ENCODE assay signal across 1 cellular context in genomic region chr12:45991289-45992249, GRCh38.
TF ChIP-seq lines count a peak whose summit lies in the region.

No MANE protein-coding gene starts in this region.

TF ChIP-seq in K562, 482 proteins besides CTCF, POLR2A, EP300 and RAD21 (continued from another document and continues in another):
- TF ChIP-seq CCNT2 (IDR thresholded peaks at IDR 0.05; ENCODE audit: borderline replicate concordance, extremely low read depth, insufficient read length, low read depth, low read length) (peak; percentile 22), ARID1B (IDR thresholded peaks at IDR 0.05) (peak; percentile 60), ZEB2 (IDR thresholded peaks at IDR 0.05) (peak; percentile 55; the same call in 1 of the 2 replicates), LARP7 (IDR thresholded peaks at IDR 0.05) (peak; percentile 90), SMAD3 (CRISPR knock-in tag; conservative IDR thresholded peaks at IDR 0.05) (0 out of 2 replicates have a peak, but pooled peaks have one; percentile 6), HINFP (tag; conservative IDR thresholded peaks at IDR 0.05; ENCODE audit: low read depth) (no peak), NR2C2 (CRISPR knock-in tag; IDR thresholded peaks at IDR 0.05) (0 out of 2 replicates have a peak, but pooled peaks have one; percentile 47), NR2C2 (tag; IDR thresholded peaks at IDR 0.05) (no peak), ZNF12 (CRISPR knock-in tag; IDR thresholded peaks at IDR 0.05) (peak; percentile 82; the same call in 1 of the 2 replicates), TARDBP (IDR thresholded peaks at IDR 0.05) (peak; percentile 90), CHD4 (IDR thresholded peaks at IDR 0.05; ENCODE audit: insufficient read depth, insufficient replicate concordance, low read depth, low read length, poor library complexity, severe bottlenecking) (peak; percentile 38), MYNN (IDR thresholded peaks at IDR 0.05) (0 out of 2 replicates have a peak, but pooled peaks have one; percentile 16), MYNN (CRISPR knock-in tag; IDR thresholded peaks at IDR 0.05) (no peak), MEIS2 (IDR thresholded peaks at IDR 0.05; ENCODE audit: partially characterized antibody) (peak; percentile 54), HDAC3 (IDR thresholded peaks at IDR 0.05; ENCODE audit: borderline replicate concordance, partially characterized antibody) (peak; percentile 58), KDM2B (CRISPR knock-in tag; IDR thresholded peaks at IDR 0.05) (no peak), ETS2 (tag; IDR thresholded peaks at IDR 0.05; ENCODE audit: borderline replicate concordance, poor library complexity, severe bottlenecking) (no peak), ZNF644 (tag; IDR thresholded peaks at IDR 0.05; ENCODE audit: low read depth) (peak; percentile 61; the same call in 1 of the 2 replicates), POLR2G (IDR thresholded peaks at IDR 0.05; ENCODE audit: low read depth, low read length) (peak; percentile 97), ETV5 (CRISPR knock-in tag; IDR thresholded peaks at IDR 0.05; ENCODE audit: low read depth) (peak; percentile 77; the same call in 1 of the 2 replicates), GATAD2A (IDR thresholded peaks at IDR 0.05) (peak; percentile 89; the same call in 1 of the 2 replicates), ZBTB12 (CRISPR knock-in tag; IDR thresholded peaks at IDR 0.05) (peak; percentile 9; the same call in 1 of the 2 replicates), POLR2AphosphoS5 (IDR thresholded peaks at IDR 0.05; ENCODE audit: control insufficient read depth, insufficient read depth, low read depth, low read length) (peak; percentile 43; the same call in 1 of the 2 replicates), ZC3H8 (IDR thresholded peaks at IDR 0.05) (no peak), ELF2 (CRISPR knock-in tag; IDR thresholded peaks at IDR 0.05) (0 out of 2 replicates have a peak, but pooled peaks have one; percentile 16), KAT2B (IDR thresholded peaks at IDR 0.05; ENCODE audit: low read depth, low read length) (no peak), U2AF1 (optimal IDR thresholded peaks at IDR 0.05; ENCODE audit: low read depth, low read length) (no peak), NCOR1 (IDR thresholded peaks at IDR 0.05) (peak; percentile 73), NFIC (IDR thresholded peaks at IDR 0.05) (peak; percentile 57), EGR1 (conservative IDR thresholded peaks at IDR 0.05) (peak; percentile 96), RAD51 (IDR thresholded peaks at IDR 0.05; ENCODE audit: borderline replicate concordance, low read depth) (peak; percentile 28; the same call in 1 of the 2 replicates), CREB1 (IDR thresholded peaks at IDR 0.05) (no peak), CREB1 (CRISPR knock-in tag; IDR thresholded peaks at IDR 0.05) (peak; percentile 46; the same call in 1 of the 2 replicates), MBD2 (IDR thresholded peaks at IDR 0.05; ENCODE audit: borderline replicate concordance, low read depth) (0 out of 2 replicates have a peak, but pooled peaks have one; percentile 35), ZNF263 (CRISPR knock-in tag; IDR thresholded peaks at IDR 0.05; ENCODE audit: borderline replicate concordance) (peak; percentile 53; the same call in 1 of the 2 replicates), DPF2 (IDR thresholded peaks at IDR 0.05) (peak; percentile 65), CEBPB (tag; IDR thresholded peaks at IDR 0.05) (peak; percentile 61), RBBP5 (IDR thresholded peaks at IDR 0.05; ENCODE audit: borderline replicate concordance, insufficient read depth, low read length, poor library complexity, severe bottlenecking) (peak; percentile 80), CBFA2T3 (IDR thresholded peaks at IDR 0.05) (peak; percentile 46), MECOM (CRISPR knock-in tag; IDR thresholded peaks at IDR 0.05) (0 out of 2 replicates have a peak, but pooled peaks have one; percentile 50), MNT (conservative IDR thresholded peaks at IDR 0.05) (peak; percentile 65 to 82), HOMEZ (CRISPR knock-in tag; IDR thresholded peaks at IDR 0.05) (no peak), MYC (IDR thresholded peaks at IDR 0.05; ENCODE audit: low read depth, low read length) (peak; percentile 61; the same call in 1 of the 2 replicates), MYC (CRISPR knock-in tag; IDR thresholded peaks at IDR 0.05; ENCODE audit: borderline replicate concordance, low read depth) (peak; percentile 29; the same call in 1 of the 2 replicates)
- TF ChIP-seq, protein P1, sequence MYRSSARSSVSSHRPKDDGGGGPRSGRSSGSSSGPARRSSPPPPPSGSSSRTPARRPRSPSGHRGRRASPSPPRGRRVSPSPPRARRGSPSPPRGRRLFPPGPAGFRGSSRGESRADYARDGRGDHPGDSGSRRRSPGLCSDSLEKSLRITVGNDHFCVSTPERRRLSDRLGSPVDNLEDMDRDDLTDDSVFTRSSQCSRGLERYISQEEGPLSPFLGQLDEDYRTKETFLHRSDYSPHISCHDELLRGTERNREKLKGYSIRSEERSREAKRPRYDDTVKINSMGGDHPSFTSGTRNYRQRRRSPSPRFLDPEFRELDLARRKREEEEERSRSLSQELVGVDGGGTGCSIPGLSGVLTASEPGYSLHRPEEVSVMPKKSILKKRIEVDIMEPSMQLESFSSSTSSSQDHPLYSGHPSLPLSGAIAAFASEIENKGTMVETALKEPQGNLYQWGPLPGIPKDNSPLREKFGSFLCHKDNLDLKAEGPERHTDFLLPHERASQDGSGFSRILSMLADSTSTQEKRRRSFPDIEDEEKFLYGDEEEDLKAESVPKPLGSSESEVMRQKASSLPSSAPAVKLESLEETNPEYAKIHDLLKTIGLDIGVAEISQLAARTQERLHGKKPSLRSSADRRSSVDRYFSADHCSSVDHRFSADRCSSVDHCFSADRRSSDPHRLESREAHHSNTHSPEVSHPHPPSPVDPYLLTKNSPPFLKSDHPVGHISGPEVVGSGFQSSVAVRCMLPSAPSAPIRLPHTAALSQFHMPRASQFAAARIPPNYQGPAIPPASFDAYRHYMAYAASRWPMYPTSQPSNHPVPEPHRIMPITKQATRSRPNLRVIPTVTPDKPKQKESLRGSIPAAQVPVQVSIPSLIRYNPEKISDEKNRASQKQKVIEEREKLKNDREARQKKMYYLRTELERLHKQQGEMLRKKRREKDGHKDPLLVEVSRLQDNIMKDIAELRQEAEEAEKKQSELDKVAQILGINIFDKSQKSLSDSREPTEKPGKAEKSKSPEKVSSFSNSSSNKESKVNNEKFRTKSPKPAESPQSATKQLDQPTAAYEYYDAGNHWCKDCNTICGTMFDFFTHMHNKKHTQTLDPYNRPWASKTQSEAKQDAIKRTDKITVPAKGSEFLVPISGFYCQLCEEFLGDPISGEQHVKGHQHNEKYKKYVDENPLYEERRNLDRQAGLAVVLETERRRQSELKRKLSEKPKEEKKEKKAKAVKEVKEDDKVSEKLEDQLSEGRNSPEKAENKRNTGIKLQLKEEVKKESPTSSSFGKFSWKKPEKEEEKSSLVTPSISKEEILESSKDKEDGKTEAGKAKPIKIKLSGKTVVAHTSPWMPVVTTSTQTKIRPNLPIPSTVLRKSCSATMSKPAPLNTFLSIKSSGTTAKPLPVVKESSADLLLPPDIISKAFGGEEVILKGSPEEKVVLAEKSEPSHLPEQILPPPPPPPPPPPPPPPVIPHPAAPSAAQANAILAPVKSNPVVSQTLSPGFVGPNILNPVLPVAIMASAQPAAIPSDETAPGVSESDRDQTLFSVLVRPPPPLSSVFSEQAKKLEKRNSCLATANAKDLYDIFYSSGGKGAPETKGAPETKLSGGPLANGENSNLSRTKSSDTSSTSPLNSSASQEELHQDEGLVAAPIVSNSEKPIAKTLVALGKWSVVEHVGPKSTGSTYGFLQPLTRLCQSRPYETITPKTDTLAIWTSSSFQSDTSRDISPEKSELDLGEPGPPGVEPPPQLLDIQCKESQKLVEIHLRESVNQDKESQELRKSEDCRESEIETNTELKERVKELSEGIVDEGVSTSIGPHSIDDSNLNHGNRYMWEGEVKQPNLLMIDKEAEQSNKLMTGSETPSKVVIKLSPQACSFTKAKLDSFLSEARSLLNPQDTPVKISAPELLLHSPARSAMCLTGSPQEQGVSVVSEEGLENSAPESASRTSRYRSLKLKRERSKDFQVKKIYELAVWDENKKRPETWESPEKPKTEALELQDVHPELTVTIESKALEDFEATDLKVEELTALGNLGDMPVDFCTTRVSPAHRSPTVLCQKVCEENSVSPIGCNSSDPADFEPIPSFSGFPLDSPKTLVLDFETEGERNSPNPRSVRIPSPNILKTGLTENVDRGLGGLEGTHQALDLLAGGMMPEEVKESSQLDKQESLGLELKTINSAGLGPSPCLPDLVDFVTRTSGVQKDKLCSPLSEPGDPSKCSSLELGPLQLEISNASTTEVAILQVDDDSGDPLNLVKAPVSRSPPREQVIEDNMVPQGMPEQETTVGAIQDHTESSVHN (IDR thresholded peaks at IDR 0.05; ENCODE audit: borderline replicate concordance in 1 of 2, low read depth in 1 of 2): no peak
- TF ChIP-seq, protein P2, sequence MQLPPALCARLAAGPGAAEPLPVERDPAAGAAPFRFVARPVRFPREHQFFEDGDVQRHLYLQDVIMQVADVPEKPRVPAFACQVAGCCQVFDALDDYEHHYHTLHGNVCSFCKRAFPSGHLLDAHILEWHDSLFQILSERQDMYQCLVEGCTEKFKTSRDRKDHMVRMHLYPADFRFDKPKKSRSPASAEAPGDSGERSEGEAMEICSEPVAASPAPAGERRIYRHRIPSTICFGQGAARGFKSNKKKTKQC (CRISPR knock-in tag; IDR thresholded peaks at IDR 0.05): peak; percentile 92; the same call in 1 of the 2 replicates
- TF ChIP-seq, protein P3, sequence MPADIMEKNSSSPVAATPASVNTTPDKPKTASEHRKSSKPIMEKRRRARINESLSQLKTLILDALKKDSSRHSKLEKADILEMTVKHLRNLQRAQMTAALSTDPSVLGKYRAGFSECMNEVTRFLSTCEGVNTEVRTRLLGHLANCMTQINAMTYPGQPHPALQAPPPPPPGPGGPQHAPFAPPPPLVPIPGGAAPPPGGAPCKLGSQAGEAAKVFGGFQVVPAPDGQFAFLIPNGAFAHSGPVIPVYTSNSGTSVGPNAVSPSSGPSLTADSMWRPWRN (IDR thresholded peaks at IDR 0.05; ENCODE audit: low read depth): peak; percentile 56
- TF ChIP-seq, protein P4, sequence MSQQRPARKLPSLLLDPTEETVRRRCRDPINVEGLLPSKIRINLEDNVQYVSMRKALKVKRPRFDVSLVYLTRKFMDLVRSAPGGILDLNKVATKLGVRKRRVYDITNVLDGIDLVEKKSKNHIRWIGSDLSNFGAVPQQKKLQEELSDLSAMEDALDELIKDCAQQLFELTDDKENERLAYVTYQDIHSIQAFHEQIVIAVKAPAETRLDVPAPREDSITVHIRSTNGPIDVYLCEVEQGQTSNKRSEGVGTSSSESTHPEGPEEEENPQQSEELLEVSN (IDR thresholded peaks at IDR 0.05; ENCODE audit: borderline replicate concordance in 1 of 2, extremely low read depth in 1 of 2, insufficient read depth in 1 of 2, insufficient read length in 1 of 2, low read depth in 1 of 2, low read length in 1 of 2, poor library complexity in 1 of 2, severe bottlenecking in 1 of 2): peak; percentile 84 to 90
